1 cellular context compared by ENCODE assay signal in the genomic region with DNA sequence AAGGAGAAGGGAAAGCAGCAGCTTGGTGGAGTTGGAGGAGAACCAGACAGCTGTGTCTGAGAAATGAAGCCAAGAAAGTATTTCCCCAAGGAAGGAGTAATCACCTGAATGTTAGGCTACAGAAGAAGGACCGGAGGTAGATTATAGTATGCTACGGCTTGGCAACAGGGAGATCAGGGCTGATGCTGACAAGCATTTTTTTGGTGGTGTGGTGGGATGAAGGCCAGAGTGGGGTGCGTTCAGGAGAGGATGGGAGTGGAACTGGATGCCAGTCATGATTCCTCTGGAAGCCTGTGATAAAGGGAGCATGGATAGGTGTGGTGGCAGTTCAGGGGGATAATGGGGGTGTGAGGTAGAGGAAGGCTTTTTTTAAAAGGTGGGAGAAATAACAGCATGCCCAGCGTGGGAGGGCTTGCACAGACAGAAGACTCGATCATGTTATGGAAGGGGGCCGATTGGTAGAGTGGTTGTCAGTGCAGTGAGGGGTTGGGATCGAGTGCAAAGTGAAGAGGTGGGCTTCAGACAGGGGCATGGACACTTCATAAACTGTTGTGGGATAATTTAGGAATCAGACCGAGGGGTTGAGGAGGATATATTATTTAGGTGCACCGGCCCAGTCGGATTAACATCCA.
TF ChIP-seq lines count a peak whose summit lies in the region.

No MANE protein-coding gene starts in this region.

TF ChIP-seq in GM12878, 131 proteins besides CTCF, POLR2A, EP300 and RAD21 (continued from another document):
- TF ChIP-seq, protein P1, sequence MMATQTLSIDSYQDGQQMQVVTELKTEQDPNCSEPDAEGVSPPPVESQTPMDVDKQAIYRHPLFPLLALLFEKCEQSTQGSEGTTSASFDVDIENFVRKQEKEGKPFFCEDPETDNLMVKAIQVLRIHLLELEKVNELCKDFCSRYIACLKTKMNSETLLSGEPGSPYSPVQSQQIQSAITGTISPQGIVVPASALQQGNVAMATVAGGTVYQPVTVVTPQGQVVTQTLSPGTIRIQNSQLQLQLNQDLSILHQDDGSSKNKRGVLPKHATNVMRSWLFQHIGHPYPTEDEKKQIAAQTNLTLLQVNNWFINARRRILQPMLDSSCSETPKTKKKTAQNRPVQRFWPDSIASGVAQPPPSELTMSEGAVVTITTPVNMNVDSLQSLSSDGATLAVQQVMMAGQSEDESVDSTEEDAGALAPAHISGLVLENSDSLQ (IDR thresholded peaks at IDR 0.05) = no peak
